ENCODE assay signal across 10 cellular contexts in the genomic region with DNA sequence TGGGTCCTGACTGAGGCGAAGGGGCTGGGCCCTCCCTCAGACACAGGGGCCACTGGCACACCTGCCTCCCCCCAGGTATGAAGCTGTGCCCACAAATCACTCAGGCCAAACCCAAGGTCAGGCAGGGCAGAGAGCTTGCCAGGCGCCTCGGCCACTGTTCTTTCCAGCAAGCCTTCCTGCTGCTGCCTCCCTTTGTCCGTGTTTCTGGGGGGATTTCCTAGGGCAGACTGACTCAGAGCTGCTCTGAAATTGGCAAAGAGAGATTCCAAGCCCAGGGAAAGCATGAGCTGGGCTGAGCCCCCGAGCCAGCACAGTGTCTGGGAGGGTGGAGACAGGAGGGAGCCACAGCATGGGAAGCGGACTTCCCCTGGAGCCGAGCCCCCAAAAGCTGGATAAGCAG. TPM values are rescaled to one million over a fixed set of nuclear protein-coding genes. Genes with fewer than 3 reads are reported as not detected.
DNase-seq lines count a peak whose midpoint lies in the region; ATAC-seq and TF ChIP-seq lines count a peak whose summit lies in the region.
"Had no signal": no experiment of that assay in that cellular context is flagged by ENCODE, and none has a peak within 500 bp of the region (broad histone marks: within the 10 kb centered on the region; RNA-seq: fewer than 3 reads in every experiment).

No MANE protein-coding gene starts in this region.

- H3K9me3 ChIP-seq in neuronal stem cell (replicated peaks in 1 of 2; ENCODE audit: control insufficient read depth in 2 of 2, insufficient read depth in 1 of 2, low read depth in 1 of 2, low read length in 2 of 2) (no peaks in the 10 kb centered on the region), Karpas-422 (ENCODE audit: low read length) (no peaks in the 10 kb centered on the region)
- H3K9me3 ChIP-seq in CD4-positive, alpha-beta T cell (ENCODE audit: control insufficient read depth, low read length): no peaks in the 10 kb centered on the region

- peak overlapping the region; percentile 44 for H3K18ac ChIP-seq in neuronal stem cell (ENCODE audit: low read length)

- ATAC-seq in CD4-positive, alpha-beta T cell (ENCODE audit: poor library complexity): no peak

- no peak for TF ChIP-seq CTCF in CD4-positive, alpha-beta T cell (IDR thresholded peaks at IDR 0.05)

- peaks cover 1% of the 10 kb centered on the region for H3K79me1 ChIP-seq in neuronal stem cell (ENCODE audit: low read depth, low read length)

- peak; percentile 51 for DNase-seq in A172 (ENCODE audit: low spot score)
- DNase-seq in T1000 (lab: John Stamatoyannopoulos, UW): peak; percentile 47
- peak; percentile 86 for DNase-seq in fibroblast of peridontal ligament (ENCODE audit: extremely low read depth)
- no peak for DNase-seq in neuronal stem cell (ENCODE audit: low spot score)
- DNase-seq in Karpas-422: no peak
- no peak for DNase-seq in H4 (ENCODE audit: low spot score)
- DNase-seq in CD4-positive, alpha-beta T cell: no peak
- no peak for DNase-seq in NCI-H1105 (lab: John Stamatoyannopoulos, UW)
- DNase-seq: mesendoderm had no signal

- no peak overlapping the region for H3K4ac ChIP-seq in neuronal stem cell (ENCODE audit: low read length)

- no peak overlapping the region for H3K4me3 ChIP-seq in neuronal stem cell (ENCODE audit: low read length in 2 of 2)
- H3K4me3 ChIP-seq in Karpas-422 (ENCODE audit: low read length): no peak overlapping the region

- no peak overlapping the region for H2AK5ac ChIP-seq in neuronal stem cell (ENCODE audit: low read depth, low read length)

- H3K4me2 ChIP-seq in neuronal stem cell (ENCODE audit: insufficient read depth, low read length, poor library complexity, severe bottlenecking) (no peak overlapping the region), Karpas-422 (ENCODE audit: low read depth, low read length, poor library complexity, severe bottlenecking) (no peak overlapping the region)

- H3K9me3 Mint-ChIP-seq in CD4-positive, alpha-beta T cell: no peaks in the 10 kb centered on the region
- H3K9me3 Mint-ChIP-seq: stimulated activated naive CD8-positive, alpha-beta T cell treated with anti-CD3 and anti-CD28 coated beads, Interleukin-15, Interleukin-2, amounts not matched to agents 100 ng/mL and 50 ng/mL, for 24 hours had no signal

- CTCF ChIA-PET in CD4-positive, alpha-beta T cell (lab: Charles Lee): interaction anchor here (0.9 kb wide), 1 partner anchor 129 kb away, joined by 3 read pairs; no protein-coding TSS in a partner anchor

- H2BK15ac ChIP-seq in neuronal stem cell (ENCODE audit: low read length): no peak overlapping the region

- H3K36me3 Mint-ChIP-seq in CD4-positive, alpha-beta T cell (ENCODE audit: low read depth): peaks cover 4% of the 10 kb centered on the region

- POLR2A ChIA-PET in CD4-positive, alpha-beta T cell (lab: Charles Lee): interaction anchor here (0.6 to 0.9 kb wide), 2 partner anchors 16 to 33 kb away, joined by 3 read pairs; no protein-coding TSS in a partner anchor

- no peak overlapping the region for H2BK5ac ChIP-seq in neuronal stem cell (ENCODE audit: low read length)

- intact Hi-C loops in CD4-positive, alpha-beta T cell (cut with DNase I, micrococcal nuclease): no loop called here

- H3K27ac Mint-ChIP-seq in CD4-positive, alpha-beta T cell: no peak overlapping the region
- H3K27ac Mint-ChIP-seq: stimulated activated naive CD8-positive, alpha-beta T cell treated with anti-CD3 and anti-CD28 coated beads, Interleukin-15, Interleukin-2, amounts not matched to agents 100 ng/mL and 50 ng/mL, for 24 hours had no signal

- WGBS in neuronal stem cell (ENCODE audit: extremely low coverage in 2 of 2, insufficient read length in 2 of 2, insufficient replicate concordance in 1 of 2), 2 donors: no CpG with 5 or more reads among the region's 7 CpGs

- H4K91ac ChIP-seq in neuronal stem cell (ENCODE audit: low read depth, low read length, poor library complexity): no peak overlapping the region

- no peak overlapping the region for H3K9ac ChIP-seq in neuronal stem cell (ENCODE audit: low read depth, low read length, poor library complexity)
- no peak overlapping the region for H3K9ac ChIP-seq in Karpas-422 (ENCODE audit: low read length)

- no peak overlapping the region for H2BK120ac ChIP-seq in neuronal stem cell (ENCODE audit: low read depth, low read length)

- no peaks in the 10 kb centered on the region for H4K20me1 ChIP-seq in Karpas-422 (ENCODE audit: insufficient read depth, low read depth, low read length)

- peaks cover 15 to 73% of the 10 kb centered on the region in 2 donors for H3K4me1 ChIP-seq in neuronal stem cell (ENCODE audit: control insufficient read depth in 2 of 2, insufficient read depth in 1 of 2, low read depth in 1 of 2, low read length in 2 of 2)
- no peaks in the 10 kb centered on the region for H3K4me1 ChIP-seq in Karpas-422 (ENCODE audit: low read length)

- H2AFZ ChIP-seq in neuronal stem cell (ENCODE audit: low read length): no peak overlapping the region
- H2AFZ ChIP-seq in Karpas-422 (ENCODE audit: low read length): no peak overlapping the region

- H4K8ac ChIP-seq in neuronal stem cell (ENCODE audit: low read depth, low read length): no peak overlapping the region

- H3K27me3 Mint-ChIP-seq in CD4-positive, alpha-beta T cell: no peaks in the 10 kb centered on the region
- H3K27me3 Mint-ChIP-seq: stimulated activated naive CD8-positive, alpha-beta T cell treated with anti-CD3 and anti-CD28 coated beads, Interleukin-15, Interleukin-2, amounts not matched to agents 100 ng/mL and 50 ng/mL, for 24 hours had no signal

- H3K79me2 ChIP-seq in Karpas-422 (ENCODE audit: low read length): no peaks in the 10 kb centered on the region

- H3K36me3 ChIP-seq in neuronal stem cell (replicated peaks in 1 of 2; ENCODE audit: control insufficient read depth in 2 of 2, insufficient read depth in 2 of 2, low read length in 2 of 2): peaks cover 0 to under 1% of the 10 kb centered on the region in 2 donors
- H3K36me3 ChIP-seq in Karpas-422 (ENCODE audit: insufficient read depth, low read length): peaks cover 5% of the 10 kb centered on the region; the same call in 1 of the 2 replicates

- H3K27ac ChIP-seq in neuronal stem cell (replicated peaks; ENCODE audit: low read length): no peak overlapping the region
- no peak overlapping the region for H3K27ac ChIP-seq in Karpas-422 (ENCODE audit: low read length)
- H3K27ac ChIP-seq in CD4-positive, alpha-beta T cell (ENCODE audit: low read depth, low read length): no peak overlapping the region

- no peaks in the 10 kb centered on the region for H3K27me3 ChIP-seq in neuronal stem cell (ENCODE audit: control insufficient read depth in 3 of 3, insufficient read depth in 3 of 3, low read depth in 1 of 3, low read length in 3 of 3)
- no peaks in the 10 kb centered on the region for H3K27me3 ChIP-seq in Karpas-422 (ENCODE audit: low read length)
- H3K27me3 ChIP-seq in CD4-positive, alpha-beta T cell (ENCODE audit: control insufficient read depth, insufficient read depth, low read length): no peaks in the 10 kb centered on the region

- no peak overlapping the region for H3K14ac ChIP-seq in neuronal stem cell (ENCODE audit: low read length)

- H3K9me2 ChIP-seq in Karpas-422 (replicated peaks; ENCODE audit: insufficient read depth, low read length): no peaks in the 10 kb centered on the region

- H3K4me3 Mint-ChIP-seq in CD4-positive, alpha-beta T cell: no peak overlapping the region
- H3K4me3 Mint-ChIP-seq: stimulated activated naive CD8-positive, alpha-beta T cell treated with anti-CD3 and anti-CD28 coated beads, Interleukin-15, Interleukin-2, amounts not matched to agents 100 ng/mL and 50 ng/mL, for 24 hours had no signal

- H2BK12ac ChIP-seq in neuronal stem cell (ENCODE audit: low read length): no peak overlapping the region

- no peak overlapping the region for H3K23ac ChIP-seq in neuronal stem cell (ENCODE audit: low read depth, low read length, poor library complexity)

- peaks cover 21% of the 10 kb centered on the region for H3K4me1 Mint-ChIP-seq in CD4-positive, alpha-beta T cell (ENCODE audit: low read depth)

RNA-seq across cellular contexts. Expression of a gene that starts 33.2 kb away (rescaled TPM):
- total RNA-seq in A172 (2014; rRNA removed; shearing (Covaris generic)): 32.1 and 34.4 TPM in 2 replicates
- polyA plus RNA-seq in neuronal stem cell (2013, experiment 1 of 2): 20.2 TPM
- polyA plus RNA-seq in neuronal stem cell (2013, experiment 2 of 2): 20.3 TPM
- 145 and 211 TPM in 2 replicates for total RNA-seq in Karpas-422 (2014; rRNA removed; shearing (Covaris generic); ENCODE audit: low replicate concordance)
- total RNA-seq in H4 (2014; rRNA removed; shearing (Covaris generic)): 29.3 and 42.4 TPM in 2 replicates
- total RNA-seq in CD4-positive, alpha-beta T cell: 10 to 100 TPM; 34.5 to 39.2 TPM

Comparison
In these comparisons a context has a peak if more than half of its experiments do, and no peak if none do; other contexts are left out.
1. DNase-seq: peak in A172 (single experiment), T1000 (single experiment) and fibroblast of peridontal ligament (single experiment); none in neuronal stem cell (single experiment), Karpas-422 (single experiment), H4 (single experiment), CD4-positive, alpha-beta T cell (0 of 10) and NCI-H1105 (single experiment).